26 cellular contexts compared by ENCODE assay signal in genomic region chr15:72857331-72858065, GRCh38.
"Had no signal": no experiment of that assay in that cellular context is flagged by ENCODE, and none has a peak within 500 bp of the region (broad histone marks: within the 10 kb centered on the region; RNA-seq: fewer than 3 reads in every experiment).

No MANE protein-coding gene starts in this region.

- H3K4me3 ChIP-seq: adrenal gland, Peyer's patch had no signal

- H3K9me3 ChIP-seq: adrenal gland, Peyer's patch had no signal

- DNase-seq: activated CD4-positive, alpha-beta T cell treated with anti-CD3 and anti-CD28 coated beads for 48 hours; activated CD4-positive, alpha-beta T cell treated with anti-CD3 and anti-CD28 coated beads, Interleukin-2, amount 50 U/mL, for 4 hours; activated CD4-positive, CD25-positive, alpha-beta regulatory T cell treated with anti-CD3 and anti-CD28 coated beads, Interleukin-2, amount 50 U/mL, for 72 hours; activated CD8-positive, alpha-beta T cell treated with anti-CD3 and anti-CD28 coated beads, Interleukin-2, amount 10 ng/mL, durations not matched to agents 7 days and 5 days; activated gamma-delta T cell treated with Interleukin-2 at 50 U/mL for 16 hours; activated naive CD4-positive, alpha-beta T cell treated with anti-CD3 and anti-CD28 coated beads, Interleukin-2, amount 50 U/mL, for 16 hours; activated naive CD8-positive, alpha-beta T cell treated with anti-CD3 and anti-CD28 coated beads, Interleukin-2, amount 10 ng/mL, durations not matched to agents 7 days and 5 days; activated T-cell treated with anti-CD3 and anti-CD28 coated beads, Interleukin-2, amount 50 U/mL, for 72 hours; adrenal gland; anterior cingulate cortex; Kasumi-1; KBM-7; MV-4-11; NCI-H1092 treated with DMSO at 0.1 percent for 48 hours; NCI-H1436; NCI-H1694 treated with DMSO at 0.1 percent for 48 hours; NCI-H2029 treated with DMSO at 0.1 percent for 48 hours; NCI-H345; NCI-H510A; NCI-H69; NK-92 treated with Interleukin-12 subunit alpha and Interleukin-12 subunit beta, amount 100 ng/mL, for 24 hours; Peyer's patch; SIG-M5; T-helper 17 cell; T-helper 9 cell had no signal

- H3K27me3 ChIP-seq: adrenal gland, Peyer's patch had no signal

- H3K27ac ChIP-seq: adrenal gland, Peyer's patch had no signal

- H3K4me1 ChIP-seq: adrenal gland had no signal

- ATAC-seq: activated CD8-positive, alpha-beta T cell treated with anti-CD3 and anti-CD28 coated beads, Interleukin-2, amount 10 ng/mL, durations not matched to agents 7 days and 5 days; activated T-cell treated with anti-CD3 and anti-CD28 coated beads, Interleukin-2, amount 50 U/mL, for 72 hours; T-helper 17 cell; WTC11 had no signal

- H3K36me3 ChIP-seq: adrenal gland, Peyer's patch had no signal
